Comparison of ENCODE assay signal across 2 cellular contexts in the genomic region with DNA sequence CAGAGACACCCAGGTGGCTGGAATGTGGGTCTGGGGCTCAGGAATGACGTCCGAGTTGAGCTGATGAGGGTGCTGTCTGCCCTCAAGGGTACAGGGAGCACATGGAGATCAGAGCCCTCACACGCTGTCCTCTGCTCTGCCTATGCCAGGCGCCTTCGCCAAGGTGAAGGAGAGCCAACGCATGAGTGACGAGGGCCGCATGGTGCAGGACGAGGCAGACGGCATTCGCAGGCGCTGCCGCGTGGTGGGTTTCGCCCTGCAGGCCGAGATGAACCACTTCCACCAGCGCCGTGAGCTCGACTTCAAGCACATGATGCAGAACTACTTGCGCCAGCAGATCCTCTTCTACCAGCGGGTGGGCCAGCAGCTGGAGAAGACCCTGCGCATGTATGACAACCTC.
TF ChIP-seq lines count a peak whose summit lies in the region.

No MANE protein-coding gene starts in this region.

TF ChIP-seq in GM23338, 12 proteins besides CTCF, POLR2A, EP300 and RAD21 (continued from another document):
- TF ChIP-seq, protein P1, sequence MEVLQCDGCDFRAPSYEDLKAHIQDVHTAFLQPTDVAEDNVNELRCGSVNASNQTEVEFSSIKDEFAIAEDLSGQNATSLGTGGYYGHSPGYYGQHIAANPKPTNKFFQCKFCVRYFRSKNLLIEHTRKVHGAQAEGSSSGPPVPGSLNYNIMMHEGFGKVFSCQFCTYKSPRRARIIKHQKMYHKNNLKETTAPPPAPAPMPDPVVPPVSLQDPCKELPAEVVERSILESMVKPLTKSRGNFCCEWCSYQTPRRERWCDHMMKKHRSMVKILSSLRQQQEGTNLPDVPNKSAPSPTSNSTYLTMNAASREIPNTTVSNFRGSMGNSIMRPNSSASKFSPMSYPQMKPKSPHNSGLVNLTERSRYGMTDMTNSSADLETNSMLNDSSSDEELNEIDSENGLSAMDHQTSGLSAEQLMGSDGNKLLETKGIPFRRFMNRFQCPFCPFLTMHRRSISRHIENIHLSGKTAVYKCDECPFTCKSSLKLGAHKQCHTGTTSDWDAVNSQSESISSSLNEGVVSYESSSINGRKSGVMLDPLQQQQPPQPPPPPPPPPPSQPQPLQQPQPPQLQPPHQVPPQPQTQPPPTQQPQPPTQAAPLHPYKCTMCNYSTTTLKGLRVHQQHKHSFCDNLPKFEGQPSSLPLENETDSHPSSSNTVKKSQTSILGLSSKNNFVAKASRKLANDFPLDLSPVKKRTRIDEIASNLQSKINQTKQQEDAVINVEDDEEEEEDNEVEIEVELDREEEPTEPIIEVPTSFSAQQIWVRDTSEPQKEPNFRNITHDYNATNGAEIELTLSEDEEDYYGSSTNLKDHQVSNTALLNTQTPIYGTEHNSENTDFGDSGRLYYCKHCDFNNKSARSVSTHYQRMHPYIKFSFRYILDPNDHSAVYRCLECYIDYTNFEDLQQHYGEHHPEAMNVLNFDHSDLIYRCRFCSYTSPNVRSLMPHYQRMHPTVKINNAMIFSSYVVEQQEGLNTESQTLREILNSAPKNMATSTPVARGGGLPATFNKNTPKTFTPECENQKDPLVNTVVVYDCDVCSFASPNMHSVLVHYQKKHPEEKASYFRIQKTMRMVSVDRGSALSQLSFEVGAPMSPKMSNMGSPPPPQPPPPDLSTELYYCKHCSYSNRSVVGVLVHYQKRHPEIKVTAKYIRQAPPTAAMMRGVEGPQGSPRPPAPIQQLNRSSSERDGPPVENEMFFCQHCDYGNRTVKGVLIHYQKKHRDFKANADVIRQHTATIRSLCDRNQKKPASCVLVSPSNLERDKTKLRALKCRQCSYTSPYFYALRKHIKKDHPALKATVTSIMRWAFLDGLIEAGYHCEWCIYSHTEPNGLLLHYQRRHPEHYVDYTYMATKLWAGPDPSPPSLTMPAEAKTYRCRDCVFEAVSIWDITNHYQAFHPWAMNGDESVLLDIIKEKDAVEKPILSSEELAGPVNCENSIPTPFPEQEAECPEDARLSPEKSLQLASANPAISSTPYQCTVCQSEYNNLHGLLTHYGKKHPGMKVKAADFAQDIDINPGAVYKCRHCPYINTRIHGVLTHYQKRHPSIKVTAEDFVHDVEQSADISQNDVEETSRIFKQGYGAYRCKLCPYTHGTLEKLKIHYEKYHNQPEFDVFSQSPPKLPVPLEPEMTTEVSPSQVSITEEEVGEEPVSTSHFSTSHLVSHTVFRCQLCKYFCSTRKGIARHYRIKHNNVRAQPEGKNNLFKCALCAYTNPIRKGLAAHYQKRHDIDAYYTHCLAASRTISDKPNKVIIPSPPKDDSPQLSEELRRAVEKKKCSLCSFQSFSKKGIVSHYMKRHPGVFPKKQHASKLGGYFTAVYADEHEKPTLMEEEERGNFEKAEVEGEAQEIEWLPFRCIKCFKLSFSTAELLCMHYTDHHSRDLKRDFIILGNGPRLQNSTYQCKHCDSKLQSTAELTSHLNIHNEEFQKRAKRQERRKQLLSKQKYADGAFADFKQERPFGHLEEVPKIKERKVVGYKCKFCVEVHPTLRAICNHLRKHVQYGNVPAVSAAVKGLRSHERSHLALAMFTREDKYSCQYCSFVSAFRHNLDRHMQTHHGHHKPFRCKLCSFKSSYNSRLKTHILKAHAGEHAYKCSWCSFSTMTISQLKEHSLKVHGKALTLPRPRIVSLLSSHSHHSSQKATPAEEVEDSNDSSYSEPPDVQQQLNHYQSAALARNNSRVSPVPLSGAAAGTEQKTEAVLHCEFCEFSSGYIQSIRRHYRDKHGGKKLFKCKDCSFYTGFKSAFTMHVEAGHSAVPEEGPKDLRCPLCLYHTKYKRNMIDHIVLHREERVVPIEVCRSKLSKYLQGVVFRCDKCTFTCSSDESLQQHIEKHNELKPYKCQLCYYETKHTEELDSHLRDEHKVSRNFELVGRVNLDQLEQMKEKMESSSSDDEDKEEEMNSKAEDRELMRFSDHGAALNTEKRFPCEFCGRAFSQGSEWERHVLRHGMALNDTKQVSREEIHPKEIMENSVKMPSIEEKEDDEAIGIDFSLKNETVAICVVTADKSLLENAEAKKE (CRISPR knock-in tag; IDR thresholded peaks at IDR 0.05): no peak
- TF ChIP-seq STAT1 (IDR thresholded peaks at IDR 0.05; ENCODE audit: unreplicated experiment): no peak
- TF ChIP-seq ZNF114 (CRISPR knock-in tag; IDR thresholded peaks at IDR 0.05): no peak
- TF ChIP-seq, protein P2, sequence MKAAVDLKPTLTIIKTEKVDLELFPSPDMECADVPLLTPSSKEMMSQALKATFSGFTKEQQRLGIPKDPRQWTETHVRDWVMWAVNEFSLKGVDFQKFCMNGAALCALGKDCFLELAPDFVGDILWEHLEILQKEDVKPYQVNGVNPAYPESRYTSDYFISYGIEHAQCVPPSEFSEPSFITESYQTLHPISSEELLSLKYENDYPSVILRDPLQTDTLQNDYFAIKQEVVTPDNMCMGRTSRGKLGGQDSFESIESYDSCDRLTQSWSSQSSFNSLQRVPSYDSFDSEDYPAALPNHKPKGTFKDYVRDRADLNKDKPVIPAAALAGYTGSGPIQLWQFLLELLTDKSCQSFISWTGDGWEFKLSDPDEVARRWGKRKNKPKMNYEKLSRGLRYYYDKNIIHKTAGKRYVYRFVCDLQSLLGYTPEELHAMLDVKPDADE (IDR thresholded peaks at IDR 0.05): no peak
- TF ChIP-seq JUNB (IDR thresholded peaks at IDR 0.05; ENCODE audit: unreplicated experiment): no peak

TF ChIP-seq in WTC11, 78 proteins besides CTCF, POLR2A, EP300 and RAD21 (continued from another document):
- TF ChIP-seq, protein P3, sequence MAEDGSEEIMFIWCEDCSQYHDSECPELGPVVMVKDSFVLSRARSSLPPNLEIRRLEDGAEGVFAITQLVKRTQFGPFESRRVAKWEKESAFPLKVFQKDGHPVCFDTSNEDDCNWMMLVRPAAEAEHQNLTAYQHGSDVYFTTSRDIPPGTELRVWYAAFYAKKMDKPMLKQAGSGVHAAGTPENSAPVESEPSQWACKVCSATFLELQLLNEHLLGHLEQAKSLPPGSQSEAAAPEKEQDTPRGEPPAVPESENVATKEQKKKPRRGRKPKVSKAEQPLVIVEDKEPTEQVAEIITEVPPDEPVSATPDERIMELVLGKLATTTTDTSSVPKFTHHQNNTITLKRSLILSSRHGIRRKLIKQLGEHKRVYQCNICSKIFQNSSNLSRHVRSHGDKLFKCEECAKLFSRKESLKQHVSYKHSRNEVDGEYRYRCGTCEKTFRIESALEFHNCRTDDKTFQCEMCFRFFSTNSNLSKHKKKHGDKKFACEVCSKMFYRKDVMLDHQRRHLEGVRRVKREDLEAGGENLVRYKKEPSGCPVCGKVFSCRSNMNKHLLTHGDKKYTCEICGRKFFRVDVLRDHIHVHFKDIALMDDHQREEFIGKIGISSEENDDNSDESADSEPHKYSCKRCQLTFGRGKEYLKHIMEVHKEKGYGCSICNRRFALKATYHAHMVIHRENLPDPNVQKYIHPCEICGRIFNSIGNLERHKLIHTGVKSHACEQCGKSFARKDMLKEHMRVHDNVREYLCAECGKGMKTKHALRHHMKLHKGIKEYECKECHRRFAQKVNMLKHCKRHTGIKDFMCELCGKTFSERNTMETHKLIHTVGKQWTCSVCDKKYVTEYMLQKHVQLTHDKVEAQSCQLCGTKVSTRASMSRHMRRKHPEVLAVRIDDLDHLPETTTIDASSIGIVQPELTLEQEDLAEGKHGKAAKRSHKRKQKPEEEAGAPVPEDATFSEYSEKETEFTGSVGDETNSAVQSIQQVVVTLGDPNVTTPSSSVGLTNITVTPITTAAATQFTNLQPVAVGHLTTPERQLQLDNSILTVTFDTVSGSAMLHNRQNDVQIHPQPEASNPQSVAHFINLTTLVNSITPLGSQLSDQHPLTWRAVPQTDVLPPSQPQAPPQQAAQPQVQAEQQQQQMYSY (CRISPR knock-in tag; IDR thresholded peaks at IDR 0.05): no peak
